Comparison of ENCODE assay signal across 28 cellular contexts in the genomic region with DNA sequence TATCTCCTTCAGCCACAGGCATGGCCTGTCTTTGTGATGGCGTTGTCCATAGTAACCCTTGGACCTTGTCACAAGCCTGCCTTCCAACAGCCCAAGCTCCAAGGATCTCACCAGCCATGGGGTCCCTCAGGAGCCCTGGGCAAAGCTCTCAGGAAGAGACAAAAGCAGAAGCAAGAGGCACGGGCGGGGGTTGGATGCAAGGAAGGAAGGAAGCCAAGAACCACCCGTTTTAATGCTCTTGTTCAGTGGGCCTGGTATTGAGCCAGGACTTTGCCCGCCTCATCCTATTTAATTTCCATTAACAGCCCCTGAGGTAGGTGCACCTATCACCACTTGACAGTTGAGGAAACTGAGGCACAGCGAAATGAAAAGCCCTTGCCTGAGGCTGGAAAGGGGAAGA. TPM values are rescaled to one million over a fixed set of nuclear protein-coding genes. Genes with fewer than 3 reads are reported as not detected.
"Had no signal": no experiment of that assay in that cellular context is flagged by ENCODE, and none has a peak within 500 bp of the region (broad histone marks: within the 10 kb centered on the region; RNA-seq: fewer than 3 reads in every experiment).

No MANE protein-coding gene starts in this region.

- H3K27ac Mint-ChIP-seq: naive thymus-derived CD4-positive, alpha-beta T cell; nephron; stimulated activated effector memory CD8-positive, alpha-beta T cell treated with anti-CD3 and anti-CD28 coated beads, Interleukin-12 subunit alpha, Interleukin-12 subunit beta, amount 100 ng/mL, for 72 hours had no signal

- H3K4me3 ChIP-seq: dorsolateral prefrontal cortex, gastroesophageal sphincter, heart left ventricle, hepatocyte, left lung, neural progenitor cell, prostate gland, right atrium auricular region, sigmoid colon, testis, tibial artery, upper lobe of left lung had no signal

- H3K4me1 Mint-ChIP-seq: stimulated activated effector memory CD8-positive, alpha-beta T cell treated with anti-CD3 and anti-CD28 coated beads, Interleukin-12 subunit alpha, Interleukin-12 subunit beta, amount 100 ng/mL, for 72 hours had no signal

- H3K36me3 Mint-ChIP-seq: naive thymus-derived CD4-positive, alpha-beta T cell; neural progenitor cell; stimulated activated effector memory CD8-positive, alpha-beta T cell treated with anti-CD3 and anti-CD28 coated beads, Interleukin-12 subunit alpha, Interleukin-12 subunit beta, amount 100 ng/mL, for 72 hours had no signal

- H3K9me3 Mint-ChIP-seq: nephron; neural progenitor cell; stimulated activated effector memory CD8-positive, alpha-beta T cell treated with anti-CD3 and anti-CD28 coated beads, Interleukin-12 subunit alpha, Interleukin-12 subunit beta, amount 100 ng/mL, for 72 hours had no signal

- H3K36me3 ChIP-seq: gastroesophageal sphincter, heart left ventricle, left lung, neural progenitor cell, prostate gland, right atrium auricular region, sigmoid colon, tibial artery, upper lobe of left lung had no signal

- H3K27me3 ChIP-seq: neural progenitor cell, right atrium auricular region, testis, upper lobe of left lung had no signal

- H2AFZ ChIP-seq: hepatocyte had no signal

- H3K27ac ChIP-seq: dorsolateral prefrontal cortex, epithelial cell of prostate, gastroesophageal sphincter, heart left ventricle, hepatocyte, left lung, neural progenitor cell, prostate gland, right atrium auricular region, sigmoid colon, testis, tibial artery, upper lobe of left lung had no signal

- ATAC-seq: esophagus mucosa; gastroesophageal sphincter; heart left ventricle; left cardiac atrium; naive thymus-derived CD4-positive, alpha-beta T cell; stimulated activated effector memory CD8-positive, alpha-beta T cell treated with anti-CD3 and anti-CD28 coated beads, Interleukin-12 subunit alpha, Interleukin-12 subunit beta, amount 100 ng/mL, for 72 hours; stimulated activated naive CD8-positive, alpha-beta T cell treated with anti-CD3 and anti-CD28 coated beads, Interleukin-15, Interleukin-2, amounts not matched to agents 100 U/mL and 50 U/mL, for 24 hours had no signal

- H3K4me2 ChIP-seq: hepatocyte had no signal

- H3K4me3 Mint-ChIP-seq: naive thymus-derived CD4-positive, alpha-beta T cell; nephron; neural progenitor cell; stimulated activated effector memory CD8-positive, alpha-beta T cell treated with anti-CD3 and anti-CD28 coated beads, Interleukin-12 subunit alpha, Interleukin-12 subunit beta, amount 100 ng/mL, for 72 hours had no signal

- H3K9ac ChIP-seq: neural progenitor cell had no signal

- H3K4me1 ChIP-seq: gastroesophageal sphincter, prostate gland, right atrium auricular region, sigmoid colon, testis, tibial artery had no signal

- H3K9me3 ChIP-seq: gastroesophageal sphincter, heart left ventricle, left lung, prostate gland, right atrium auricular region, sigmoid colon, testis, tibial artery, upper lobe of left lung had no signal

- DNase-seq: cortex of kidney; dorsolateral prefrontal cortex; effector CD4-positive, alpha-beta T cell; foreskin fibroblast; left cardiac atrium; left lung; mesendoderm; midbrain; naive thymus-derived CD4-positive, alpha-beta T cell; nucleus accumbens; sigmoid colon; stimulated activated CD4-positive, alpha-beta T cell treated with anti-CD3 and anti-CD28 coated beads, Interleukin-2, amount 100 ng/mL, for 24 hours; stimulated activated CD4-positive, alpha-beta T cell treated with anti-CD3 and anti-CD28 coated beads, Interleukin-4, amount 100 ng/mL, for 24 hours; stimulated activated naive CD8-positive, alpha-beta T cell treated with anti-CD3 and anti-CD28 coated beads, Interleukin-15, Interleukin-2, amounts not matched to agents 100 U/mL and 50 U/mL, for 24 hours; substantia nigra; testis; upper lobe of left lung had no signal

RNA-seq across cellular contexts. Expression of gene WNT9B, which starts 39.3 kb away (rescaled TPM):
- polyA plus RNA-seq: naive thymus-derived CD4-positive, alpha-beta T cell had no signal
